In genomic region chr6:38220069-38220723, GRCh38 we compare ENCODE assay signal across 14 cellular contexts.
DNase-seq lines count a peak whose midpoint lies in the region; ATAC-seq and TF ChIP-seq lines count a peak whose summit lies in the region.
"Had no signal": no experiment of that assay in that cellular context is flagged by ENCODE, and none has a peak within 500 bp of the region (broad histone marks: within the 10 kb centered on the region; RNA-seq: fewer than 3 reads in every experiment).

No MANE protein-coding gene starts in this region.

- POLR2A ChIA-PET in HEK293 (lab: Yijun Ruan, JAX), result no interaction called here

- CTCF ChIA-PET in HEK293 (lab: Yijun Ruan, JAX), result interaction anchor here (0.7 kb wide), 1 partner anchor 87 kb away, joined by 3 read pairs; no protein-coding TSS in a partner anchor

- H3K27me3 ChIP-seq in dorsolateral prefrontal cortex, result no peaks in the 10 kb centered on the region

- H3K4me1 ChIP-seq in HEK293 (ENCODE audit: control insufficient read depth, insufficient read depth, low read length), result peaks cover 6% of the 10 kb centered on the region; the same call in 1 of the 2 replicates

- intact Hi-C loops in dorsolateral prefrontal cortex (cut with DNase I) (no loop called here), left colon (cut with DNase I, micrococcal nuclease) (no loop called here)

- H3K9me3 ChIP-seq in HEK293 (ENCODE audit: control insufficient read depth, insufficient read depth, low read depth, low read length), result no peaks in the 10 kb centered on the region
- H3K9me3 ChIP-seq: HAP-1 had no signal

- H3K4me3 ChIP-seq in HEK293 (ENCODE audit: low read depth, low read length) (no peak overlapping the region), dorsolateral prefrontal cortex (peak overlapping the region in 2 of 59 donors; percentile 14 to 32)
- H3K4me3 ChIP-seq: HAP-1 had no signal

- DNase-seq in dorsolateral prefrontal cortex, result peak in 5 of 10 donors; percentile 21 to 54 (median 34)
- no peak for DNase-seq in left colon
- peak; percentile 79 for DNase-seq in putamen (ENCODE audit: low spot score)
- DNase-seq in T1000 (lab: John Stamatoyannopoulos, UW), result no peak
- DNase-seq in DMS53 (lab: John Stamatoyannopoulos, UW), result no peak
- no peak for DNase-seq in NCI-H748 treated with DMSO at 0.1 percent for 48 hours (lab: John Stamatoyannopoulos, UW)
- no peak for DNase-seq in amniotic stem cell (lab: John Stamatoyannopoulos, UW)
- DNase-seq: COR-L47; NCI-H1930; NCI-H510A treated with DMSO at 0.1 percent for 48 hours; NK-92 treated with Interleukin-12 subunit alpha and Interleukin-12 subunit beta, amount 100 ng/mL, for 24 hours had no signal

- no peaks in the 10 kb centered on the region for H3K36me3 ChIP-seq in HEK293 (ENCODE audit: control insufficient read depth in 2 of 2, insufficient read depth in 1 of 2, low read length in 2 of 2)
- H3K36me3 ChIP-seq: HAP-1 had no signal

- no peak overlapping the region for H3K27ac ChIP-seq in HEK293 (ENCODE audit: extremely low read depth, low read depth, low read length)
- peak overlapping the region in 57 of 59 donors; percentile 18 to 88 (median 72) for H3K27ac ChIP-seq in dorsolateral prefrontal cortex
- H3K27ac ChIP-seq: C4-2B had no signal

- TF ChIP-seq CTCF in HEK293 (tag by site-specific recombination; IDR thresholded peaks at IDR 0.05), result no peak
- peak in 1 of 56 donors; percentile 6 for TF ChIP-seq CTCF in dorsolateral prefrontal cortex (IDR thresholded peaks at IDR 0.05 in 54 of 56, conservative IDR thresholded peaks at IDR 0.05 in 2 of 56; ENCODE audit: low read depth in 1 of 56, partially characterized antibody in 56 of 56)

- peak; percentile 67 for ATAC-seq in left colon

TF ChIP-seq in HEK293, 187 proteins besides CTCF, POLR2A, EP300 and RAD21:
- no peak for TF ChIP-seq ZNF596 (tag by site-specific recombination; IDR thresholded peaks at IDR 0.05)
- TF ChIP-seq, protein P1, sequence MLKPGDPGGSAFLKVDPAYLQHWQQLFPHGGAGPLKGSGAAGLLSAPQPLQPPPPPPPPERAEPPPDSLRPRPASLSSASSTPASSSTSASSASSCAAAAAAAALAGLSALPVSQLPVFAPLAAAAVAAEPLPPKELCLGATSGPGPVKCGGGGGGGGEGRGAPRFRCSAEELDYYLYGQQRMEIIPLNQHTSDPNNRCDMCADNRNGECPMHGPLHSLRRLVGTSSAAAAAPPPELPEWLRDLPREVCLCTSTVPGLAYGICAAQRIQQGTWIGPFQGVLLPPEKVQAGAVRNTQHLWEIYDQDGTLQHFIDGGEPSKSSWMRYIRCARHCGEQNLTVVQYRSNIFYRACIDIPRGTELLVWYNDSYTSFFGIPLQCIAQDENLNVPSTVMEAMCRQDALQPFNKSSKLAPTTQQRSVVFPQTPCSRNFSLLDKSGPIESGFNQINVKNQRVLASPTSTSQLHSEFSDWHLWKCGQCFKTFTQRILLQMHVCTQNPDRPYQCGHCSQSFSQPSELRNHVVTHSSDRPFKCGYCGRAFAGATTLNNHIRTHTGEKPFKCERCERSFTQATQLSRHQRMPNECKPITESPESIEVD (tag by site-specific recombination; IDR thresholded peaks at IDR 0.05), result 0 out of 2 replicates have a peak, but pooled peaks have one; percentile 25
